In genomic region chr1:171753182-171753581, GRCh38 we compare ENCODE assay signal across 2 cellular contexts.
TF ChIP-seq lines count a peak whose summit lies in the region.

No MANE protein-coding gene starts in this region.

TF ChIP-seq in GM23338, 12 proteins besides CTCF, POLR2A, EP300 and RAD21:
- TF ChIP-seq ZNF114 (CRISPR knock-in tag; IDR thresholded peaks at IDR 0.05): no peak
- no peak for TF ChIP-seq STAT1 (IDR thresholded peaks at IDR 0.05; ENCODE audit: unreplicated experiment)
- TF ChIP-seq JUNB (IDR thresholded peaks at IDR 0.05; ENCODE audit: unreplicated experiment): no peak
- TF ChIP-seq POLR2AphosphoS5 (IDR thresholded peaks at IDR 0.05; ENCODE audit: low read depth): no peak
- TF ChIP-seq NANOG (IDR thresholded peaks at IDR 0.05; ENCODE audit: borderline replicate concordance): no peak
- TF ChIP-seq CREB1 (CRISPR knock-in tag; IDR thresholded peaks at IDR 0.05; ENCODE audit: low read depth): no peak
- TF ChIP-seq EZH2phosphoT487 (IDR thresholded peaks at IDR 0.05; ENCODE audit: unreplicated experiment): no peak
- TF ChIP-seq, protein P1, sequence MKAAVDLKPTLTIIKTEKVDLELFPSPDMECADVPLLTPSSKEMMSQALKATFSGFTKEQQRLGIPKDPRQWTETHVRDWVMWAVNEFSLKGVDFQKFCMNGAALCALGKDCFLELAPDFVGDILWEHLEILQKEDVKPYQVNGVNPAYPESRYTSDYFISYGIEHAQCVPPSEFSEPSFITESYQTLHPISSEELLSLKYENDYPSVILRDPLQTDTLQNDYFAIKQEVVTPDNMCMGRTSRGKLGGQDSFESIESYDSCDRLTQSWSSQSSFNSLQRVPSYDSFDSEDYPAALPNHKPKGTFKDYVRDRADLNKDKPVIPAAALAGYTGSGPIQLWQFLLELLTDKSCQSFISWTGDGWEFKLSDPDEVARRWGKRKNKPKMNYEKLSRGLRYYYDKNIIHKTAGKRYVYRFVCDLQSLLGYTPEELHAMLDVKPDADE (IDR thresholded peaks at IDR 0.05): no peak
- TF ChIP-seq, protein P2, sequence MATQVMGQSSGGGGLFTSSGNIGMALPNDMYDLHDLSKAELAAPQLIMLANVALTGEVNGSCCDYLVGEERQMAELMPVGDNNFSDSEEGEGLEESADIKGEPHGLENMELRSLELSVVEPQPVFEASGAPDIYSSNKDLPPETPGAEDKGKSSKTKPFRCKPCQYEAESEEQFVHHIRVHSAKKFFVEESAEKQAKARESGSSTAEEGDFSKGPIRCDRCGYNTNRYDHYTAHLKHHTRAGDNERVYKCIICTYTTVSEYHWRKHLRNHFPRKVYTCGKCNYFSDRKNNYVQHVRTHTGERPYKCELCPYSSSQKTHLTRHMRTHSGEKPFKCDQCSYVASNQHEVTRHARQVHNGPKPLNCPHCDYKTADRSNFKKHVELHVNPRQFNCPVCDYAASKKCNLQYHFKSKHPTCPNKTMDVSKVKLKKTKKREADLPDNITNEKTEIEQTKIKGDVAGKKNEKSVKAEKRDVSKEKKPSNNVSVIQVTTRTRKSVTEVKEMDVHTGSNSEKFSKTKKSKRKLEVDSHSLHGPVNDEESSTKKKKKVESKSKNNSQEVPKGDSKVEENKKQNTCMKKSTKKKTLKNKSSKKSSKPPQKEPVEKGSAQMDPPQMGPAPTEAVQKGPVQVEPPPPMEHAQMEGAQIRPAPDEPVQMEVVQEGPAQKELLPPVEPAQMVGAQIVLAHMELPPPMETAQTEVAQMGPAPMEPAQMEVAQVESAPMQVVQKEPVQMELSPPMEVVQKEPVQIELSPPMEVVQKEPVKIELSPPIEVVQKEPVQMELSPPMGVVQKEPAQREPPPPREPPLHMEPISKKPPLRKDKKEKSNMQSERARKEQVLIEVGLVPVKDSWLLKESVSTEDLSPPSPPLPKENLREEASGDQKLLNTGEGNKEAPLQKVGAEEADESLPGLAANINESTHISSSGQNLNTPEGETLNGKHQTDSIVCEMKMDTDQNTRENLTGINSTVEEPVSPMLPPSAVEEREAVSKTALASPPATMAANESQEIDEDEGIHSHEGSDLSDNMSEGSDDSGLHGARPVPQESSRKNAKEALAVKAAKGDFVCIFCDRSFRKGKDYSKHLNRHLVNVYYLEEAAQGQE (IDR thresholded peaks at IDR 0.05; ENCODE audit: unreplicated experiment): no peak
- no peak for TF ChIP-seq ZNF331 (CRISPR knock-in tag; IDR thresholded peaks at IDR 0.05; ENCODE audit: low read depth)
- no peak for TF ChIP-seq EZH2 (IDR thresholded peaks at IDR 0.05; ENCODE audit: low read depth, unreplicated experiment)
- no peak for TF ChIP-seq ZNF462 (CRISPR knock-in tag; IDR thresholded peaks at IDR 0.05)

TF ChIP-seq in K562, 482 proteins besides CTCF, POLR2A, EP300 and RAD21:
- TF ChIP-seq ZNF785 (CRISPR knock-in tag; IDR thresholded peaks at IDR 0.05): no peak
- no peak for TF ChIP-seq CSDE1 (IDR thresholded peaks at IDR 0.05)
- no peak for TF ChIP-seq SIN3A (IDR thresholded peaks at IDR 0.05; ENCODE audit: borderline replicate concordance in 2 of 2, control insufficient read depth in 1 of 2, low read depth in 2 of 2, low read length in 2 of 2)
- TF ChIP-seq ZNF512 (tag; IDR thresholded peaks at IDR 0.05): peak; percentile 92
- no peak for TF ChIP-seq POU5F1 (IDR thresholded peaks at IDR 0.05; ENCODE audit: borderline replicate concordance, low read depth, low read length, partially characterized antibody)
- TF ChIP-seq SAFB2 (IDR thresholded peaks at IDR 0.05; ENCODE audit: borderline replicate concordance, low read depth, low read length, severe bottlenecking): no peak
- no peak for TF ChIP-seq RBM22 (IDR thresholded peaks at IDR 0.05; ENCODE audit: low read depth, low read length, poor library complexity, severe bottlenecking)
- TF ChIP-seq, protein P3, sequence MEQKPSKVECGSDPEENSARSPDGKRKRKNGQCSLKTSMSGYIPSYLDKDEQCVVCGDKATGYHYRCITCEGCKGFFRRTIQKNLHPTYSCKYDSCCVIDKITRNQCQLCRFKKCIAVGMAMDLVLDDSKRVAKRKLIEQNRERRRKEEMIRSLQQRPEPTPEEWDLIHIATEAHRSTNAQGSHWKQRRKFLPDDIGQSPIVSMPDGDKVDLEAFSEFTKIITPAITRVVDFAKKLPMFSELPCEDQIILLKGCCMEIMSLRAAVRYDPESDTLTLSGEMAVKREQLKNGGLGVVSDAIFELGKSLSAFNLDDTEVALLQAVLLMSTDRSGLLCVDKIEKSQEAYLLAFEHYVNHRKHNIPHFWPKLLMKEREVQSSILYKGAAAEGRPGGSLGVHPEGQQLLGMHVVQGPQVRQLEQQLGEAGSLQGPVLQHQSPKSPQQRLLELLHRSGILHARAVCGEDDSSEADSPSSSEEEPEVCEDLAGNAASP (IDR thresholded peaks at IDR 0.05): 0 out of 2 replicates have a peak, but pooled peaks have one; percentile 9
- TF ChIP-seq MYBL2 (IDR thresholded peaks at IDR 0.05; ENCODE audit: low read depth): no peak
- no peak for TF ChIP-seq MYBL2 (CRISPR knock-in tag; IDR thresholded peaks at IDR 0.05; ENCODE audit: borderline replicate concordance)
- TF ChIP-seq LARP7 (IDR thresholded peaks at IDR 0.05): no peak
- TF ChIP-seq XRCC5 (IDR thresholded peaks at IDR 0.05; ENCODE audit: low read depth, low read length): no peak
TF ChIP-seq in K562: peak in this region for 2.
